In genomic region chr12:90253142-90253541, GRCh38 we compare ENCODE assay signal across 2 cellular contexts.
TF ChIP-seq lines count a peak whose summit lies in the region.

No MANE protein-coding gene starts in this region.

TF ChIP-seq in endothelial cell of umbilical vein, 7 proteins besides CTCF, POLR2A, EP300 and RAD21:
- no peak for TF ChIP-seq MAX (IDR thresholded peaks at IDR 0.05; ENCODE audit: insufficient read depth, insufficient read length)
- no peak for TF ChIP-seq GATA2 (IDR thresholded peaks at IDR 0.05; ENCODE audit: insufficient read depth, insufficient read length, low read depth, low read length)
- TF ChIP-seq JUN (IDR thresholded peaks at IDR 0.05; ENCODE audit: borderline replicate concordance, insufficient read depth, insufficient read length, low read depth): no peak
- no peak for TF ChIP-seq MYC (IDR thresholded peaks at IDR 0.05; ENCODE audit: low read depth, low read length)
- TF ChIP-seq POLR2AphosphoS5 (IDR thresholded peaks at IDR 0.05; ENCODE audit: insufficient read depth, low read depth, low read length): no peak
- TF ChIP-seq EZH2 (IDR thresholded peaks at IDR 0.05; ENCODE audit: borderline replicate concordance, low read depth, low read length, severe bottlenecking): no peak
- no peak for TF ChIP-seq FOS (IDR thresholded peaks at IDR 0.05; ENCODE audit: borderline replicate concordance, insufficient read depth, low read length)
TF ChIP-seq in endothelial cell of umbilical vein: peak in this region for 0.

TF ChIP-seq in HepG2, 621 proteins besides CTCF, POLR2A, EP300 and RAD21:
- TF ChIP-seq ZNF407 (CRISPR knock-in tag; IDR thresholded peaks at IDR 0.05; ENCODE audit: not compliant biosample characterization): no peak
- no peak for TF ChIP-seq ZNF788 (CRISPR knock-in tag; IDR thresholded peaks at IDR 0.05; ENCODE audit: borderline replicate concordance)
- no peak for TF ChIP-seq ZNF724P (CRISPR knock-in tag; IDR thresholded peaks at IDR 0.05; ENCODE audit: borderline replicate concordance)
- no peak for TF ChIP-seq THAP11 (CRISPR knock-in tag; IDR thresholded peaks at IDR 0.05)
- TF ChIP-seq SAFB2 (CRISPR knock-in tag; IDR thresholded peaks at IDR 0.05; ENCODE audit: borderline replicate concordance, low read depth): no peak
- no peak for TF ChIP-seq ATF6 (CRISPR knock-in tag; conservative IDR thresholded peaks at IDR 0.05)
- no peak for TF ChIP-seq ZBTB44 (CRISPR knock-in tag; IDR thresholded peaks at IDR 0.05)
- TF ChIP-seq THAP8 (CRISPR knock-in tag; IDR thresholded peaks at IDR 0.05; ENCODE audit: borderline replicate concordance): no peak
- no peak for TF ChIP-seq SIN3B (IDR thresholded peaks at IDR 0.05; ENCODE audit: low read length)
- no peak for TF ChIP-seq ELF4 (CRISPR knock-in tag; IDR thresholded peaks at IDR 0.05; ENCODE audit: borderline replicate concordance)
- no peak for TF ChIP-seq ZUFSP (CRISPR knock-in tag; IDR thresholded peaks at IDR 0.05; ENCODE audit: borderline replicate concordance)
- no peak for TF ChIP-seq MZF1 (CRISPR knock-in tag; IDR thresholded peaks at IDR 0.05; ENCODE audit: borderline replicate concordance)
- no peak for TF ChIP-seq NCOA1 (CRISPR knock-in tag; IDR thresholded peaks at IDR 0.05)
